ENCODE assay signal across 9 cellular contexts in genomic region chr19:9913237-9914000, GRCh38. TPM values are rescaled to one million over a fixed set of nuclear protein-coding genes. Genes with fewer than 3 reads are reported as not detected.
DNase-seq lines count a peak whose midpoint lies in the region; ATAC-seq, FAIRE-seq and TF ChIP-seq lines count a peak whose summit lies in the region.
"Had no signal": no experiment of that assay in that cellular context is flagged by ENCODE, and none has a peak within 500 bp of the region (broad histone marks: within the 10 kb centered on the region; RNA-seq: fewer than 3 reads in every experiment).

No MANE protein-coding gene starts in this region.

- FAIRE-seq in pancreas (lab: Jason Lieb, UNC) = no peak

- intact Hi-C loops in Calu3 (cut with micrococcal nuclease; ENCODE audit: unreplicated experiment) = no loop called here
- intact Hi-C loops in pancreas (cut with DNase I) = no loop called here

- H3K4me1 ChIP-seq in pancreas = no peaks in the 10 kb centered on the region

- peaks cover 14% of the 10 kb centered on the region for H3K4me1 Mint-ChIP-seq in Calu3 (ENCODE audit: low read depth, unreplicated experiment)

- no peaks in the 10 kb centered on the region for H3K27me3 Mint-ChIP-seq in Calu3 (ENCODE audit: unreplicated experiment)

- H3K27ac Mint-ChIP-seq in Calu3 (ENCODE audit: unreplicated experiment) = no peak overlapping the region

- TF ChIP-seq EP300 in Ishikawa (IDR thresholded peaks at IDR 0.05; ENCODE audit: borderline replicate concordance) = no peak

- WGBS in pancreas, 2 donors = 2 to 3% methylated on average over 47 to 93 of the region's 95 CpGs

- no peak for TF ChIP-seq RAD21 in Ishikawa (IDR thresholded peaks at IDR 0.05; ENCODE audit: low read depth)

- H3K4me3 ChIP-seq in fibroblast of pulmonary artery (replicated peaks; ENCODE audit: low read depth, low read length) = peak overlapping the region; percentile 52
- peak overlapping the region; percentile 14 to 62 (median 45) for H3K4me3 ChIP-seq in pancreas

- no peak overlapping the region for H3K27ac ChIP-seq in pancreas

- CTCF ChIA-PET in Calu3 (lab: Charles Lee) = no interaction called here

- no peaks in the 10 kb centered on the region for H3K9me3 Mint-ChIP-seq in Calu3 (ENCODE audit: low read depth, unreplicated experiment)
- H3K9me3 Mint-ChIP-seq: central memory CD8-positive, alpha-beta T cell had no signal

- no peaks in the 10 kb centered on the region for H3K9me3 ChIP-seq in pancreas

- no TSS peak for BruUV-seq in Calu3 (replicated peaks; lab: Mats Ljungman, UMichigan)

- ATAC-seq in pancreas (peak; percentile 25 to 40 (median 30)), HG02973 (IDR thresholded peaks at IDR 0.05; ENCODE audit: unreplicated experiment) (no peak), HG02938 (IDR thresholded peaks at IDR 0.05; ENCODE audit: unreplicated experiment) (no peak)

- H3K36me3 Mint-ChIP-seq in Calu3 (ENCODE audit: insufficient read depth, unreplicated experiment) = no peaks in the 10 kb centered on the region

- TF ChIP-seq CTCF in Calu3 (IDR thresholded peaks at IDR 0.05; ENCODE audit: unreplicated experiment) (no peak), fibroblast of pulmonary artery (IDR thresholded peaks at IDR 0.05; ENCODE audit: low read length, missing control alignments) (no peak), pancreas (IDR thresholded peaks at IDR 0.05) (no peak)

- H3K4me3 Mint-ChIP-seq in Calu3 (ENCODE audit: low read depth, unreplicated experiment) = peak overlapping the region; percentile 56

- no peaks in the 10 kb centered on the region for H3K27me3 ChIP-seq in pancreas

- peak; percentile 48 for DNase-seq in Calu3
- no peak for DNase-seq in fibroblast of pulmonary artery (ENCODE audit: low read depth)
- peak in 5 of 6 donors; percentile 14 to 73 (median 64) for DNase-seq in pancreas
- no peak for DNase-seq in NCI-H1105 (lab: John Stamatoyannopoulos, UW)
- DNase-seq in COLO829 (ENCODE audit: low spot score) = no peak

- no peaks in the 10 kb centered on the region for H3K36me3 ChIP-seq in pancreas

TF ChIP-seq in Ishikawa, 13 proteins besides CTCF, POLR2A, EP300 and RAD21:
- TF ChIP-seq YY1 (IDR thresholded peaks at IDR 0.05; ENCODE audit: low read depth) = no peak
- TF ChIP-seq, protein P1, sequence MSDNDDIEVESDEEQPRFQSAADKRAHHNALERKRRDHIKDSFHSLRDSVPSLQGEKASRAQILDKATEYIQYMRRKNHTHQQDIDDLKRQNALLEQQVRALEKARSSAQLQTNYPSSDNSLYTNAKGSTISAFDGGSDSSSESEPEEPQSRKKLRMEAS (IDR thresholded peaks at IDR 0.05) = peak; percentile 77

RNA-seq across cellular contexts. Expression of gene OLFM2, which starts 22.9 kb away (rescaled TPM):
- total RNA-seq in Calu3 (2022) (11.2 and 14.9 TPM in 2 replicates), pancreas (10 to 100 TPM in 2 of 6 donors, 1 to 10 TPM in 4; 2.4 to 10.6 (median 6.6) TPM)
- 10 to 100 TPM; 12.4 to 27.4 TPM for polyA plus RNA-seq in pancreas

Comparison
In these comparisons a context has a peak if more than half of its experiments do, and no peak if none do; other contexts are left out.
1. DNase-seq: peak in Calu3 (single experiment) and pancreas (5 of 6); none in fibroblast of pulmonary artery (single experiment), NCI-H1105 (single experiment) and COLO829 (single experiment).
2. ATAC-seq: peak in pancreas (4 of 4); none in HG02973 (single experiment) and HG02938 (single experiment).